Comparison of ENCODE assay signal across 14 cellular contexts in the genomic region with DNA sequence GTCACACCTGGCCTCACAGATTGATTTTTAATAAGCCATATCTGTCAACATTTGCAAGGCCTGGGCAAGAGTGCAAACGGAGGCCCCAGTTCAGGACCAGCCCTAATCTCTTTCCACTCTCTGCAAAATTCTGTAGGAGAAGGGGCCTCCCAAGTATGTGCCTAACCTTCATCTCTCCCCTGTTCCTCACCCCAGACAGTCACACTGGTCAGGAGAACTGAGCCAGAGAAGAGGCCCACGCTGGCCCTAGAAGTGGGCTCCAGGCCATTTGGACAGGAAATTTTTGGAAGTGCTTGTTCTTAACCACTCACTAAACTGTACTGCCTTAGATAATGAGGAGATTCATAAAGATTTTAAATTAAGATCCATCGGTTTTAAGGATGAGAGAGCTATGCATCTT.
DNase-seq lines count a peak whose midpoint lies in the region; ATAC-seq, FAIRE-seq and TF ChIP-seq lines count a peak whose summit lies in the region.
"Had no signal": no experiment of that assay in that cellular context is flagged by ENCODE, and none has a peak within 500 bp of the region (broad histone marks: within the 10 kb centered on the region; RNA-seq: fewer than 3 reads in every experiment).

No MANE protein-coding gene starts in this region.

- peak overlapping the region; percentile 89 for H3K4ac ChIP-seq in IMR-90 (ENCODE audit: low read depth, low read length)

- peak overlapping the region; percentile 45 for H2BK20ac ChIP-seq in IMR-90 (ENCODE audit: low read depth, low read length)

- peak overlapping the region; percentile 19 for H3K18ac ChIP-seq in IMR-90 (ENCODE audit: low read depth, low read length)

- 80% methylated on average over 1 of the region's 3 CpGs; no CpG with 5 or more reads in 1 of the 2 experiments for WGBS in IMR-90 (ENCODE audit: extremely low coverage in 2 of 2, insufficient read length in 1 of 2), 2 experiments

- H3K9me3 ChIP-seq in IMR-90 (ENCODE audit: control insufficient read depth, insufficient read depth, low read length) (no peaks in the 10 kb centered on the region), neural progenitor cell (ENCODE audit: low read depth) (no peaks in the 10 kb centered on the region)
- no peaks in the 10 kb centered on the region for H3K9me3 ChIP-seq in CD8-positive, alpha-beta memory T cell (ENCODE audit: low read length)
- H3K9me3 ChIP-seq: BE2C had no signal

- H2AK5ac ChIP-seq in IMR-90 (ENCODE audit: low read depth, low read length) = no peak overlapping the region

- H2AK9ac ChIP-seq in IMR-90 (replicated peaks; ENCODE audit: low read depth, low read length, poor library complexity) = no peak overlapping the region

- peak overlapping the region; percentile 49 for H2BK120ac ChIP-seq in IMR-90 (ENCODE audit: low read depth, low read length)

- in situ Hi-C loops in IMR-90 (cut with MboI; ENCODE audit: low sequenced_read_pairs) = no loop called here

- H3K9me3 Mint-ChIP-seq in chondrocyte (ENCODE audit: low read depth) = no peaks in the 10 kb centered on the region
- no peaks in the 10 kb centered on the region for H3K9me3 Mint-ChIP-seq in neural progenitor cell
- H3K9me3 Mint-ChIP-seq in CD8-positive, alpha-beta memory T cell = peaks cover 4 to 14% (median 8%) of the 10 kb centered on the region in 5 donors

- peak overlapping the region; percentile 96 for H3K27ac Mint-ChIP-seq in chondrocyte (ENCODE audit: unreplicated experiment)
- H3K27ac Mint-ChIP-seq in neural progenitor cell = peak overlapping the region; percentile 81
- no peak overlapping the region for H3K27ac Mint-ChIP-seq in CD8-positive, alpha-beta memory T cell
- H3K27ac Mint-ChIP-seq: CD4-positive, alpha-beta T cell had no signal

- no peak for FAIRE-seq in GM19239 (lab: Jason Lieb, UNC)

- H3K9ac ChIP-seq in IMR-90 (ENCODE audit: low read depth, low read length) (no peak overlapping the region), neural progenitor cell (no peak overlapping the region)

- peak overlapping the region; percentile 81; the same call in 2 of the 3 replicates for H2BK15ac ChIP-seq in IMR-90 (ENCODE audit: low read depth, low read length)

- H3F3A ChIP-seq in neural progenitor cell (ENCODE audit: low read depth) = no peaks in the 10 kb centered on the region

- H4K20me1 ChIP-seq in IMR-90 (ENCODE audit: insufficient read depth, low read length) (no peaks in the 10 kb centered on the region), neural progenitor cell (ENCODE audit: low read depth) (no peaks in the 10 kb centered on the region)

- peak overlapping the region; percentile 55 for H4K5ac ChIP-seq in IMR-90 (ENCODE audit: low read depth, low read length)

- peak overlapping the region; percentile 79 to 94; a peak in 3 of 4 replicates for H4K8ac ChIP-seq in IMR-90 (ENCODE audit: low read depth in 2 of 2, low read length in 2 of 2)

- H3K27me3 ChIP-seq in IMR-90 (ENCODE audit: control insufficient read depth, insufficient read depth, low read length) (no peaks in the 10 kb centered on the region), neural progenitor cell (no peaks in the 10 kb centered on the region)
- H3K27me3 ChIP-seq in CD8-positive, alpha-beta memory T cell (ENCODE audit: insufficient read depth, low read length, poor library complexity, severe bottlenecking) = no peaks in the 10 kb centered on the region
- H3K27me3 ChIP-seq: BE2C had no signal

- no peak for TF ChIP-seq POLR2A in IMR-90 (IDR thresholded peaks at IDR 0.05; ENCODE audit: low read depth, low read length)

- BruUV-seq in IMR-90 (replicated peaks; lab: Mats Ljungman, UMichigan) = no TSS peak

- H3K27me3 Mint-ChIP-seq in chondrocyte (ENCODE audit: low read depth) (no peaks in the 10 kb centered on the region), neural progenitor cell (ENCODE audit: insufficient read depth, low read depth) (peaks cover 2% of the 10 kb centered on the region)
- H3K27me3 Mint-ChIP-seq in CD8-positive, alpha-beta memory T cell = no peaks in the 10 kb centered on the region
- H3K27me3 Mint-ChIP-seq: CD4-positive, alpha-beta T cell had no signal

- no peak for TF ChIP-seq RAD21 in IMR-90 (IDR thresholded peaks at IDR 0.05; ENCODE audit: low read length)

- peak overlapping the region; percentile 2 for H2BK5ac ChIP-seq in IMR-90 (ENCODE audit: low read depth, low read length, poor library complexity, severe bottlenecking)

- H3K4me1 ChIP-seq in IMR-90 (ENCODE audit: control insufficient read depth, insufficient read depth, low read length) = no peaks in the 10 kb centered on the region
- no peaks in the 10 kb centered on the region for H3K4me1 ChIP-seq in neural progenitor cell
- H3K4me1 ChIP-seq in CD8-positive, alpha-beta memory T cell (ENCODE audit: insufficient read depth, low read length) = no peaks in the 10 kb centered on the region
- H3K4me1 ChIP-seq: BE2C had no signal

- H3K36me3 Mint-ChIP-seq in chondrocyte (ENCODE audit: low read depth) = no peaks in the 10 kb centered on the region
- no peaks in the 10 kb centered on the region for H3K36me3 Mint-ChIP-seq in neural progenitor cell
- no peaks in the 10 kb centered on the region for H3K36me3 Mint-ChIP-seq in CD8-positive, alpha-beta memory T cell

- H3K79me1 ChIP-seq in IMR-90 (ENCODE audit: low read depth in 1 of 2, low read length in 2 of 2) = no peaks in the 10 kb centered on the region

- H4K91ac ChIP-seq in IMR-90 (ENCODE audit: insufficient read depth, low read depth, low read length) = peak overlapping the region; percentile 89

- H3K4me3 Mint-ChIP-seq in chondrocyte (ENCODE audit: unreplicated experiment) (no peak overlapping the region), neural progenitor cell (no peak overlapping the region)
- H3K4me3 Mint-ChIP-seq in CD8-positive, alpha-beta memory T cell = no peak overlapping the region
- H3K4me3 Mint-ChIP-seq: CD4-positive, alpha-beta T cell; H9 had no signal

- CTCF ChIA-PET in IMR-90 (lab: Yijun Ruan, JAX) = interaction anchor here (0.6 to 1.5 kb wide), 3 partner anchors 8 to 178 kb away, joined by 3 to 6 read pairs (median 4); no protein-coding TSS in a partner anchor
- CTCF ChIA-PET in CD8-positive, alpha-beta memory T cell (lab: Charles Lee) = no interaction called here

- H2AFZ ChIP-seq in IMR-90 (replicated peaks; ENCODE audit: low read length, poor library complexity) = peak overlapping the region; percentile 50
- no peak overlapping the region for H2AFZ ChIP-seq in neural progenitor cell (replicated peaks)
- H2AFZ ChIP-seq: PC-9 had no signal

- ATAC-seq in IMR-90 (ENCODE audit: low read depth) = no peak
- peak; percentile 67 to 82 for ATAC-seq in left cardiac atrium
- ATAC-seq in HG03196 (IDR thresholded peaks at IDR 0.05; ENCODE audit: unreplicated experiment) = no peak

- no peaks in the 10 kb centered on the region for H3K79me2 ChIP-seq in neural progenitor cell (ENCODE audit: low read depth)

- dilution Hi-C loops in IMR-90 (cut with HindIII; ENCODE audit: low sequenced_read_pairs, unreplicated experiment) = no loop called here

- H3K27ac ChIP-seq in IMR-90 (ENCODE audit: insufficient read depth, low read length) (no peak overlapping the region), neural progenitor cell (no peak overlapping the region)
- H3K27ac ChIP-seq in CD8-positive, alpha-beta memory T cell (ENCODE audit: low read depth, low read length) = no peak overlapping the region
- H3K27ac ChIP-seq: PC-9 had no signal

- no peak overlapping the region for H3K23ac ChIP-seq in IMR-90 (ENCODE audit: low read depth, low read length)

- no peak overlapping the region for H3K56ac ChIP-seq in IMR-90 (ENCODE audit: extremely low read depth, insufficient read depth, low read length)

- no peaks in the 10 kb centered on the region for H3K9me1 ChIP-seq in IMR-90 (ENCODE audit: insufficient read depth, low read length)

- no peak overlapping the region for H3K4me2 ChIP-seq in IMR-90 (ENCODE audit: low read depth, low read length)
- no peak overlapping the region for H3K4me2 ChIP-seq in neural progenitor cell
- H3K4me2 ChIP-seq: PC-9 had no signal

- H3K36me3 ChIP-seq in IMR-90 (ENCODE audit: control insufficient read depth, insufficient read depth, low read length) (no peaks in the 10 kb centered on the region), neural progenitor cell (no peaks in the 10 kb centered on the region)
- H3K36me3 ChIP-seq in CD8-positive, alpha-beta memory T cell (ENCODE audit: insufficient read depth, low read length) = no peaks in the 10 kb centered on the region
- H3K36me3 ChIP-seq: BE2C had no signal

- DNase-seq in IMR-90 (no peak), chondrocyte (ENCODE audit: low spot score) (no peak), left cardiac atrium (no peak), neural progenitor cell (ENCODE audit: low spot score) (no peak), GM19239 (ENCODE audit: insufficient read length, low spot score) (no peak)
- no peak for DNase-seq in CD8-positive, alpha-beta memory T cell
- no peak for DNase-seq in stimulated activated naive CD4-positive, alpha-beta T cell (lab: John Stamatoyannopoulos, UW)
- DNase-seq: CD4-positive, alpha-beta T cell; H9; Karpas-422; NCI-H1694 had no signal

- H3K14ac ChIP-seq in IMR-90 (replicated peaks; ENCODE audit: low read depth, low read length) = peak overlapping the region; percentile 20

- H3K4me3 ChIP-seq in IMR-90 (ENCODE audit: insufficient read depth, low read depth, low read length) = no peak overlapping the region
- H3K4me3 ChIP-seq in neural progenitor cell = no peak overlapping the region
- no peak overlapping the region for H3K4me3 ChIP-seq in CD8-positive, alpha-beta memory T cell (ENCODE audit: low read length)
- H3K4me3 ChIP-seq: PC-9 had no signal

- POLR2A ChIA-PET in IMR-90 (lab: Charles Lee; ENCODE audit: unreplicated experiment) = no interaction called here
- POLR2A ChIA-PET in CD8-positive, alpha-beta memory T cell (lab: Charles Lee) = no interaction called here

- intact Hi-C loops in IMR-90 (cut with micrococcal nuclease) = no loop called here
- intact Hi-C loops in left cardiac atrium (cut with DNase I) = no loop called here

- H3K4me1 Mint-ChIP-seq in chondrocyte (ENCODE audit: low read depth) = peaks cover 7% of the 10 kb centered on the region
- peaks cover 11% of the 10 kb centered on the region for H3K4me1 Mint-ChIP-seq in neural progenitor cell
- H3K4me1 Mint-ChIP-seq in CD8-positive, alpha-beta memory T cell = no peaks in the 10 kb centered on the region

- TF ChIP-seq CTCF in IMR-90 (conservative IDR thresholded peaks at IDR 0.05; ENCODE audit: low read depth, low read length) (no peak), chondrocyte (IDR thresholded peaks at IDR 0.05) (no peak), neural progenitor cell (IDR thresholded peaks at IDR 0.05) (no peak)

TF ChIP-seq in IMR-90, 13 proteins besides CTCF, POLR2A, EP300 and RAD21 (continues in another document):
- no peak for TF ChIP-seq SMC3 (IDR thresholded peaks at IDR 0.05; ENCODE audit: low read depth, low read length)
- no peak for TF ChIP-seq RFX5 (IDR thresholded peaks at IDR 0.05; ENCODE audit: low read depth, low read length)
- no peak for TF ChIP-seq RCOR1 (IDR thresholded peaks at IDR 0.05; ENCODE audit: insufficient replicate concordance, low read length)
- no peak for TF ChIP-seq MAZ (IDR thresholded peaks at IDR 0.05; ENCODE audit: borderline replicate concordance, low read depth, low read length)
- TF ChIP-seq MAFK (IDR thresholded peaks at IDR 0.05; ENCODE audit: low read depth, low read length) = no peak
- TF ChIP-seq MXI1 (IDR thresholded peaks at IDR 0.05; ENCODE audit: borderline replicate concordance, low read depth, low read length) = no peak
- TF ChIP-seq CEBPB (IDR thresholded peaks at IDR 0.05; ENCODE audit: low read depth, low read length) = no peak

Comparison
In these comparisons a context has a peak if more than half of its experiments do, and no peak if none do; other contexts are left out.
1. ATAC-seq: peak in left cardiac atrium (2 of 2); none in IMR-90 (single experiment) and HG03196 (single experiment).
2. H3K27ac Mint-ChIP-seq: peak in chondrocyte (single experiment) and neural progenitor cell (single experiment); none in CD8-positive, alpha-beta memory T cell (0 of 8).